In the genomic region with DNA sequence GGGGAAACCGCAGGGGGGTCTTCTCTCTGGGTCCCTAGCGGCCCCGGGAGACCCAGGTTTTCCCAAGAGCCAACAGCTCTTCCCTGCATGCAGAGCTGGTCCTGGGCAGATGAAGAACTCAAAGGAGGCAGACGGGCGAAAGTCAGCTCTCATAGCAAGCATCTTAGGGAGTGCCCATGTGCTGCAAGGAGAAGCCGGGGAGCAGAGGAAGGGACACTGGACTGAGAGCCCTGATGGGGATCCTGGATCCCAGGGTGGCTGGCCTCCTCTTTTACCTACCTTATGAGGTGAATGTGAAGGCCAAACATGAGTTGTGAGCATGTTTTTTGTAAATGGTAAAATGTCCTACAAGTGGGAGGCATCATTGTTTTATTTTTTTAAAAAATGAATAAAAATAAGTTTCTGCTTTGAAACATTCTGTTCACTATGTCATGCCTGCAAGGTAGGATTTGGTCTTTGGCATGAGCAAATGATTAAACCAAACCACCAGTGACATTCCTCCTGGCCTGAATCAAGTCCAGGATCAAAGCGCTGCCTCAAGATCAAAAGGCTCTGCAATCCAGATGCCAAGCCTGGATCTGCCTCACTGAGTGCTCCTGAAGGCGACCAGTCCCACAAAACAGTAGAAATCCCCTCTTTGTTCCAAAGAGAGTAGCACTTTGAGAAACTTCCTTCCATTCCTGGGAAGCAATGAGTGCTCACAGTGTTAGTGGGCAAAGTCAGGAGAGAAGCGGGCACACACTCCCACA, we compare ENCODE assay signal across 16 cellular contexts.
DNase-seq lines count a peak whose midpoint lies in the region; ATAC-seq, FAIRE-seq and TF ChIP-seq lines count a peak whose summit lies in the region.
"Had no signal": no experiment of that assay in that cellular context is flagged by ENCODE, and none has a peak within 500 bp of the region (broad histone marks: within the 10 kb centered on the region; RNA-seq: fewer than 3 reads in every experiment).

No MANE protein-coding gene starts in this region.

- H2BK20ac ChIP-seq in IMR-90 (ENCODE audit: low read depth, low read length) = no peak overlapping the region; the same call in 1 of the 2 replicates
- H2BK20ac ChIP-seq in H1 (ENCODE audit: low read length) = no peak overlapping the region

- H3K4me2 ChIP-seq in BLaER1 = peak overlapping the region; percentile 93
- no peak overlapping the region for H3K4me2 ChIP-seq in IMR-90 (ENCODE audit: low read depth, low read length)
- H3K4me2 ChIP-seq in H1 (ENCODE audit: insufficient read depth in 1 of 2, low read depth in 2 of 2, low read length in 2 of 2) = no peak overlapping the region

- no peaks in the 10 kb centered on the region for H3K27me3 ChIP-seq in BLaER1
- H3K27me3 ChIP-seq in IMR-90 (ENCODE audit: control insufficient read depth, insufficient read depth, low read length) = no peaks in the 10 kb centered on the region
- H3K27me3 ChIP-seq in H1 (replicated peaks in 1 of 4; ENCODE audit: control insufficient read depth in 3 of 4, extremely low read depth in 1 of 4, insufficient read depth in 3 of 4, low read length in 3 of 4) = no peaks in the 10 kb centered on the region
- H3K27me3 ChIP-seq in liver (ENCODE audit: control insufficient read depth in 4 of 4, insufficient read depth in 4 of 4, low read length in 3 of 4) = no peaks in the 10 kb centered on the region
- H3K27me3 ChIP-seq in Peyer's patch = no peaks in the 10 kb centered on the region
- no peaks in the 10 kb centered on the region for H3K27me3 ChIP-seq in naive thymus-derived CD4-positive, alpha-beta T cell (ENCODE audit: control insufficient read depth in 2 of 2, insufficient read depth in 2 of 2, low read length in 2 of 2)

- POLR2A ChIA-PET in IMR-90 (lab: Charles Lee; ENCODE audit: unreplicated experiment) = no interaction called here
- POLR2A ChIA-PET in H1 (lab: Charles Lee; ENCODE audit: partially characterized antibody) = interaction anchor here (1.0 kb wide), 1 partner anchor 154 kb away, joined by 3 read pairs; no protein-coding TSS in a partner anchor
- POLR2A ChIA-PET in naive thymus-derived CD4-positive, alpha-beta T cell (lab: Charles Lee) = interaction anchor here (0.7 kb wide), 1 partner anchor 81 kb away, joined by 3 read pairs; no protein-coding TSS in a partner anchor

- no TSS peak for BruUV-seq in IMR-90 (replicated peaks; lab: Mats Ljungman, UMichigan)

- WGBS in IMR-90 (ENCODE audit: extremely low coverage in 2 of 2, insufficient read length in 1 of 2), 2 experiments = 100% methylated on average over 1 of the region's 9 CpGs; no CpG with 5 or more reads in 1 of the 2 experiments
- 81% methylated on average over 5 of the region's 9 CpGs; no CpG with 5 or more reads in 1 of the 2 experiments for WGBS in H1 (ENCODE audit: extremely low coverage in 1 of 2, insufficient coverage in 1 of 2, insufficient read length in 1 of 2, insufficient replicate concordance in 2 of 2, low coverage in 1 of 2, low lambda C conversion rate in 2 of 2, missing lambda C conversion rate in 1 of 2), 2 experiments
- WGBS in liver = 73% methylated on average over 9 of the region's 9 CpGs

- no peak overlapping the region for H3K23ac ChIP-seq in IMR-90 (ENCODE audit: low read depth, low read length)
- H3K23ac ChIP-seq in H1 (ENCODE audit: insufficient read length) = no peak overlapping the region

- no peak for FAIRE-seq in H1 (lab: Jason Lieb, UNC)

- CTCF ChIA-PET in IMR-90 (lab: Yijun Ruan, JAX) = interaction anchor here (0.7 kb wide), 1 partner anchor 29 kb away, joined by 3 read pairs; no protein-coding TSS in a partner anchor
- CTCF ChIA-PET in H1 (lab: Charles Lee; ENCODE audit: partially characterized antibody) = interaction anchor here (1.0 to 1.3 kb wide), 3 partner anchors 10 to 373 kb away, joined by 3 to 5 read pairs (median 4); no protein-coding TSS in a partner anchor
- CTCF ChIA-PET in naive thymus-derived CD4-positive, alpha-beta T cell (lab: Charles Lee) = no interaction called here

- peaks cover 20 to 36% (median 29%) of the 10 kb centered on the region in 5 donors for H3K27me3 Mint-ChIP-seq in naive thymus-derived CD4-positive, alpha-beta T cell

- in situ Hi-C loops in IMR-90 (cut with MboI; ENCODE audit: low sequenced_read_pairs) = no loop called here

- H4K8ac ChIP-seq in IMR-90 (ENCODE audit: low read depth in 2 of 2, low read length in 2 of 2) (no peak overlapping the region), H1 (ENCODE audit: extremely low read depth, insufficient read depth, low read length) (no peak overlapping the region)

- dilution Hi-C loops in IMR-90 (cut with HindIII; ENCODE audit: low sequenced_read_pairs, unreplicated experiment) = no loop called here

- H3K27ac Mint-ChIP-seq in naive thymus-derived CD4-positive, alpha-beta T cell = no peak overlapping the region
- H3K27ac Mint-ChIP-seq: HFFc6 had no signal

- H3K9me1 ChIP-seq in IMR-90 (ENCODE audit: insufficient read depth, low read length) = peaks cover 4% of the 10 kb centered on the region

- H2AK9ac ChIP-seq in IMR-90 (replicated peaks; ENCODE audit: low read depth, low read length, poor library complexity) = no peak overlapping the region

- TF ChIP-seq CTCF in IMR-90 (conservative IDR thresholded peaks at IDR 0.05; ENCODE audit: low read depth, low read length) = no peak
- no peak for TF ChIP-seq CTCF in H1 (IDR thresholded peaks at IDR 0.05; ENCODE audit: control extremely low read depth in 1 of 3, insufficient read depth in 1 of 3, low read depth in 1 of 3, low read length in 3 of 3)
- TF ChIP-seq CTCF in liver (IDR thresholded peaks at IDR 0.05; ENCODE audit: low read depth, low read length, missing input control) = no peak
- TF ChIP-seq CTCF in Peyer's patch (IDR thresholded peaks at IDR 0.05) = no peak

- no peak overlapping the region for H4K91ac ChIP-seq in IMR-90 (ENCODE audit: insufficient read depth, low read depth, low read length)
- no peak overlapping the region for H4K91ac ChIP-seq in H1 (replicated peaks; ENCODE audit: insufficient read length, low read length)

- intact Hi-C loops in IMR-90 (cut with micrococcal nuclease) (no loop called here), left ventricle myocardium superior (cut with micrococcal nuclease) (no loop called here)
- intact Hi-C loops in naive thymus-derived CD4-positive, alpha-beta T cell (cut with micrococcal nuclease) = no loop called here

- no peak overlapping the region for H3K4me3 Mint-ChIP-seq in naive thymus-derived CD4-positive, alpha-beta T cell
- H3K4me3 Mint-ChIP-seq: HFFc6 had no signal

- no peak overlapping the region for H4K5ac ChIP-seq in IMR-90 (ENCODE audit: low read depth, low read length)
- no peak overlapping the region for H4K5ac ChIP-seq in H1 (ENCODE audit: insufficient read length, low read depth, low read length)

- no peaks in the 10 kb centered on the region for H3K79me1 ChIP-seq in IMR-90 (ENCODE audit: low read depth in 1 of 2, low read length in 2 of 2)
- no peaks in the 10 kb centered on the region for H3K79me1 ChIP-seq in H1 (ENCODE audit: low read depth, low read length)

- H3K4me1 ChIP-seq in BLaER1 (peaks cover 48% of the 10 kb centered on the region), IMR-90 (ENCODE audit: control insufficient read depth, insufficient read depth, low read length) (peaks cover 8% of the 10 kb centered on the region), H1 (replicated peaks in 1 of 4; ENCODE audit: control insufficient read depth in 3 of 4, insufficient read depth in 4 of 4, low read length in 3 of 4) (no peaks in the 10 kb centered on the region), liver (ENCODE audit: control insufficient read depth in 4 of 4, insufficient read depth in 4 of 4, low read length in 3 of 4) (peaks cover 12 to 29% (median 19%) of the 10 kb centered on the region in 4 donors), Peyer's patch (no peaks in the 10 kb centered on the region)
- peaks cover 0 to 10% of the 10 kb centered on the region in 2 donors for H3K4me1 ChIP-seq in naive thymus-derived CD4-positive, alpha-beta T cell (ENCODE audit: control insufficient read depth in 2 of 2, insufficient read depth in 2 of 2, low read length in 2 of 2)
- H3K4me1 ChIP-seq: SJCRH30 had no signal

- TF ChIP-seq RAD21 in IMR-90 (IDR thresholded peaks at IDR 0.05; ENCODE audit: low read length) = no peak
- TF ChIP-seq RAD21 in H1 (IDR thresholded peaks at IDR 0.05 in 1 of 2, conservative IDR thresholded peaks at IDR 0.05 in 1 of 2; ENCODE audit: low read depth in 2 of 2, low read length in 2 of 2) = no peak
- TF ChIP-seq RAD21 in liver (IDR thresholded peaks at IDR 0.05) = peak; percentile 19 to 57

- H3K56ac ChIP-seq in IMR-90 (ENCODE audit: extremely low read depth, insufficient read depth, low read length) (no peak overlapping the region), H1 (replicated peaks; ENCODE audit: insufficient read length, low read depth, low read length) (no peak overlapping the region)

- no peak overlapping the region for H2BK12ac ChIP-seq in H1 (ENCODE audit: low read depth, low read length)

- no peak overlapping the region for H3K27ac ChIP-seq in BLaER1
- no peak overlapping the region for H3K27ac ChIP-seq in IMR-90 (ENCODE audit: insufficient read depth, low read length)
- H3K27ac ChIP-seq in H1 (ENCODE audit: low read depth, low read length) = no peak overlapping the region
- peak overlapping the region in 1 of 2 donors; percentile 15 for H3K27ac ChIP-seq in liver (ENCODE audit: low read depth in 1 of 2, low read length in 2 of 2)
- H3K27ac ChIP-seq in Peyer's patch = no peak overlapping the region
- H3K27ac ChIP-seq in naive thymus-derived CD4-positive, alpha-beta T cell (ENCODE audit: low read depth, low read length) = no peak overlapping the region
- H3K27ac ChIP-seq: SJCRH30 had no signal

- no peak overlapping the region for H3K9ac ChIP-seq in BLaER1
- no peak overlapping the region for H3K9ac ChIP-seq in IMR-90 (ENCODE audit: low read depth, low read length)
- H3K9ac ChIP-seq in H1 (replicated peaks in 1 of 4; ENCODE audit: extremely low read depth in 1 of 4, low read depth in 3 of 4, low read length in 3 of 4) = no peak overlapping the region
- H3K9ac ChIP-seq in liver (ENCODE audit: low read depth in 1 of 2, low read length in 2 of 2) = no peak overlapping the region

- no peak for ATAC-seq in IMR-90 (ENCODE audit: low read depth)
- ATAC-seq in naive thymus-derived CD4-positive, alpha-beta T cell = no peak
- ATAC-seq in left ventricle myocardium superior = no peak

- H4K20me1 ChIP-seq in BLaER1 (no peaks in the 10 kb centered on the region), IMR-90 (ENCODE audit: insufficient read depth, low read length) (no peaks in the 10 kb centered on the region), H1 (replicated peaks in 1 of 2; ENCODE audit: control insufficient read depth in 1 of 2, insufficient read depth in 2 of 2, low read length in 2 of 2) (no peaks in the 10 kb centered on the region)

- peak overlapping the region; percentile 7; the same call in 1 of the 2 replicates for H2BK120ac ChIP-seq in IMR-90 (ENCODE audit: low read depth, low read length)
- H2BK120ac ChIP-seq in H1 (replicated peaks; ENCODE audit: low read depth, low read length) = no peak overlapping the region

- no peak overlapping the region; the same call in 2 of the 3 replicates for H2BK15ac ChIP-seq in IMR-90 (ENCODE audit: low read depth, low read length)
- no peak overlapping the region for H2BK15ac ChIP-seq in H1 (ENCODE audit: low read length)

- no peaks in the 10 kb centered on the region for H3K36me3 ChIP-seq in BLaER1
- no peaks in the 10 kb centered on the region for H3K36me3 ChIP-seq in IMR-90 (ENCODE audit: control insufficient read depth, insufficient read depth, low read length)
- no peaks in the 10 kb centered on the region for H3K36me3 ChIP-seq in H1 (ENCODE audit: control insufficient read depth in 2 of 4, insufficient read depth in 4 of 4, low read length in 3 of 4)
- H3K36me3 ChIP-seq in liver (ENCODE audit: control insufficient read depth in 4 of 4, insufficient read depth in 3 of 4, low read depth in 1 of 4, low read length in 3 of 4) = no peaks in the 10 kb centered on the region
- H3K36me3 ChIP-seq in Peyer's patch = no peaks in the 10 kb centered on the region
- H3K36me3 ChIP-seq in naive thymus-derived CD4-positive, alpha-beta T cell (ENCODE audit: control insufficient read depth in 2 of 3, insufficient read depth in 3 of 3, low read length in 3 of 3) = no peaks in the 10 kb centered on the region
- H3K36me3 ChIP-seq: SJCRH30 had no signal

- H3K18ac ChIP-seq in IMR-90 (ENCODE audit: low read depth, low read length) (no peak overlapping the region), H1 (ENCODE audit: extremely low read depth, low read length) (no peak overlapping the region)

- peaks cover 8 to 30% (median 24%) of the 10 kb centered on the region in 7 donors for H3K4me1 Mint-ChIP-seq in naive thymus-derived CD4-positive, alpha-beta T cell

- no peaks in the 10 kb centered on the region for H3K9me3 ChIP-seq in BLaER1
- no peaks in the 10 kb centered on the region for H3K9me3 ChIP-seq in IMR-90 (ENCODE audit: control insufficient read depth, insufficient read depth, low read length)
- H3K9me3 ChIP-seq in H1 (ENCODE audit: insufficient read depth in 2 of 2, low read depth in 1 of 2, low read length in 1 of 2) = no peaks in the 10 kb centered on the region
- H3K9me3 ChIP-seq in liver (ENCODE audit: control insufficient read depth in 4 of 4, low read length in 3 of 4) = no peaks in the 10 kb centered on the region
- no peaks in the 10 kb centered on the region for H3K9me3 ChIP-seq in Peyer's patch
- H3K9me3 ChIP-seq in naive thymus-derived CD4-positive, alpha-beta T cell (ENCODE audit: control insufficient read depth in 2 of 3, low read length in 3 of 3) = no peaks in the 10 kb centered on the region
- H3K9me3 ChIP-seq: SJCRH30 had no signal

- H3K9me3 Mint-ChIP-seq in naive thymus-derived CD4-positive, alpha-beta T cell = peaks cover 0 to 17% (median 8%) of the 10 kb centered on the region in 11 donors

- no peak overlapping the region for H2BK5ac ChIP-seq in IMR-90 (ENCODE audit: low read depth, low read length, poor library complexity, severe bottlenecking)
- no peak overlapping the region for H2BK5ac ChIP-seq in H1 (ENCODE audit: low read depth, low read length)

- H3K14ac ChIP-seq in IMR-90 (replicated peaks; ENCODE audit: low read depth, low read length) (no peak overlapping the region), H1 (ENCODE audit: insufficient read length) (no peak overlapping the region)

- H3K79me2 ChIP-seq in H1 (ENCODE audit: control insufficient read depth in 1 of 2, insufficient read depth in 2 of 2, low read length in 2 of 2) = no peaks in the 10 kb centered on the region

- peaks cover 0 to 23% (median 8%) of the 10 kb centered on the region in 5 donors for H3K36me3 Mint-ChIP-seq in naive thymus-derived CD4-positive, alpha-beta T cell

- TF ChIP-seq POLR2A in IMR-90 (IDR thresholded peaks at IDR 0.05; ENCODE audit: low read depth, low read length) (no peak), H1 (IDR thresholded peaks at IDR 0.05; ENCODE audit: control extremely low read depth in 1 of 2, low read depth in 2 of 2, low read length in 2 of 2) (no peak), Peyer's patch (IDR thresholded peaks at IDR 0.05) (no peak)

- DNase-seq in IMR-90 (no peak), H1 (ENCODE audit: low read depth in 1 of 2, low spot score in 2 of 2) (no peak), Peyer's patch (no peak), left ventricle myocardium superior (no peak)
- no peak for DNase-seq in stimulated activated CD4-positive, alpha-beta T cell treated with anti-CD3 and anti-CD28 coated beads, Interleukin-1b, Interleukin-23, amount 100 ng/mL, for 48 hours
- DNase-seq in naive thymus-derived CD4-positive, alpha-beta T cell = no peak
- DNase-seq: GOT3, HFFc6, Kasumi-1, NCI-H2029, NCI-H2171 treated with DMSO at 0.1 percent for 48 hours, NCI-H510A, NCI-H82, SJCRH30 had no signal

- H3K4me3 ChIP-seq in BLaER1 (no peak overlapping the region), IMR-90 (ENCODE audit: insufficient read depth, low read depth, low read length) (no peak overlapping the region), H1 (ENCODE audit: extremely low read depth in 1 of 4, insufficient read depth in 2 of 4, low read depth in 3 of 4, low read length in 4 of 4) (no peak overlapping the region), liver (ENCODE audit: low read depth in 1 of 3, low read length in 3 of 3) (no peak overlapping the region), Peyer's patch (no peak overlapping the region)
- H3K4me3 ChIP-seq in naive thymus-derived CD4-positive, alpha-beta T cell (ENCODE audit: low read length) = no peak overlapping the region
- H3K4me3 ChIP-seq: SJCRH30 had no signal

- no peak for TF ChIP-seq EP300 in H1 (IDR thresholded peaks at IDR 0.05; ENCODE audit: borderline replicate concordance in 1 of 2, low read depth in 2 of 2, low read length in 2 of 2)

- H3K4ac ChIP-seq in IMR-90 (ENCODE audit: low read depth, low read length) (no peak overlapping the region), H1 (replicated peaks; ENCODE audit: insufficient read length, low read depth, low read length) (no peak overlapping the region)

- H2AFZ ChIP-seq in IMR-90 (replicated peaks; ENCODE audit: low read length, poor library complexity) (no peak overlapping the region), H1 (ENCODE audit: low read length) (peak overlapping the region; percentile 67; the same call in 1 of the 2 replicates)

- no peaks in the 10 kb centered on the region for H3K23me2 ChIP-seq in H1 (ENCODE audit: low read depth, low read length)

- H2AK5ac ChIP-seq in IMR-90 (ENCODE audit: low read depth, low read length) (no peak overlapping the region), H1 (ENCODE audit: low read depth, low read length) (no peak overlapping the region)
